In the genomic region with DNA sequence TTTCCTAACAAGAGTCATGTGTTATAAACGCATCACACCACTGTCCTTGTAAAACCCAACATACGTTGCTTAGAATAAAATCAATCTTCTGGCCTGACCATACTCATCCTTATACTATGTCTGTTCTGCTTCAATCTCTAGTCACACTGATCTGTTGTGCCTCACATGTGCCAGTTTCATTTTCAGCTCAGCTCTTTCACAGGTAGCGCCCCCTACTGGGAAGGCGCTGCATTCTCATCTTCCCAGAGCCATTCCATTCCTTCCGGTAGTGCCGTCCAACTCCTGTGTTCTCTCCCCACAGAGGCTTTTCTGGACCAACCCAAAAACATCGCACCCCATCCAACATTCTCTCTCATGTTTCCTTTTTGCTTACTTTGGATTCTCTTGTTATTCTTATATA, we compare ENCODE assay signal across 8 cellular contexts. TPM values are rescaled to one million over a fixed set of nuclear protein-coding genes. Genes with fewer than 3 reads are reported as not detected.
DNase-seq lines count a peak whose midpoint lies in the region; ATAC-seq, FAIRE-seq and TF ChIP-seq lines count a peak whose summit lies in the region.

No MANE protein-coding gene starts in this region.

- ATAC-seq in HG03378 (IDR thresholded peaks at IDR 0.05; ENCODE audit: unreplicated experiment): peak; percentile 94

- no peaks in the 10 kb centered on the region for H3K9me1 ChIP-seq in endothelial cell of umbilical vein (replicated peaks; ENCODE audit: control insufficient read depth, extremely low read depth, insufficient read depth, low read length)

- no peak for FAIRE-seq in endothelial cell of umbilical vein (lab: Jason Lieb, UNC)

- no peaks in the 10 kb centered on the region for H3K9me3 Mint-ChIP-seq in activated CD4-positive, alpha-beta T cell treated with anti-CD3 and anti-CD28 coated beads, Interleukin-2, amount 10 ng/mL, durations not matched to agents 7 days and 5 days

- no peak overlapping the region for H2AFZ ChIP-seq in endothelial cell of umbilical vein (ENCODE audit: low read depth, low read length)

- dilution Hi-C loops in endothelial cell of umbilical vein (cut with MboI; ENCODE audit: extremely low pct_ligation_motif_present, low sequenced_read_pairs): no loop called here

- H3K9me3 ChIP-seq in endothelial cell of umbilical vein (replicated peaks; ENCODE audit: control insufficient read depth, insufficient read depth, low read length): no peaks in the 10 kb centered on the region

- intact Hi-C loops in endothelial cell of umbilical vein (cut with micrococcal nuclease): no loop called here

- BruUV-seq in endothelial cell of umbilical vein (replicated peaks; lab: Mats Ljungman, UMichigan): no TSS peak

- H3K9ac ChIP-seq in endothelial cell of umbilical vein (replicated peaks; ENCODE audit: extremely low read depth, insufficient read depth, low read length): no peak overlapping the region

- no peak overlapping the region for H3K4me2 ChIP-seq in endothelial cell of umbilical vein (ENCODE audit: insufficient read depth, low read length)

- no peaks in the 10 kb centered on the region for H3K27me3 ChIP-seq in endothelial cell of umbilical vein (ENCODE audit: control insufficient read depth in 2 of 2, insufficient read depth in 2 of 2, low read length in 2 of 2)

- H3K27ac Mint-ChIP-seq in activated CD4-positive, alpha-beta T cell treated with anti-CD3 and anti-CD28 coated beads, Interleukin-2, amount 10 ng/mL, durations not matched to agents 7 days and 5 days: no peak overlapping the region

- H3K27ac ChIP-seq in endothelial cell of umbilical vein (ENCODE audit: insufficient read depth, low read depth, low read length): no peak overlapping the region

- H3K4me1 Mint-ChIP-seq in activated CD4-positive, alpha-beta T cell treated with anti-CD3 and anti-CD28 coated beads, Interleukin-2, amount 10 ng/mL, durations not matched to agents 7 days and 5 days: peaks cover 9% of the 10 kb centered on the region

- H3K27me3 Mint-ChIP-seq in activated CD4-positive, alpha-beta T cell treated with anti-CD3 and anti-CD28 coated beads, Interleukin-2, amount 10 ng/mL, durations not matched to agents 7 days and 5 days: no peaks in the 10 kb centered on the region

- TF ChIP-seq CTCF in endothelial cell of umbilical vein (IDR thresholded peaks at IDR 0.05; ENCODE audit: extremely low read depth in 1 of 2, insufficient read depth in 1 of 2, low read depth in 1 of 2, low read length in 2 of 2): peak; percentile 42 to 44

- POLR2A ChIA-PET in activated CD4-positive, alpha-beta T cell treated with anti-CD3 and anti-CD28 coated beads, Interleukin-2, amount 10 ng/mL, durations not matched to agents 7 days and 5 days (lab: Charles Lee): no interaction called here
- POLR2A ChIA-PET in endothelial cell of umbilical vein (lab: Charles Lee): no interaction called here

- no peaks in the 10 kb centered on the region for H3K36me3 Mint-ChIP-seq in activated CD4-positive, alpha-beta T cell treated with anti-CD3 and anti-CD28 coated beads, Interleukin-2, amount 10 ng/mL, durations not matched to agents 7 days and 5 days (ENCODE audit: low read depth)

- no peaks in the 10 kb centered on the region for H4K20me1 ChIP-seq in endothelial cell of umbilical vein (replicated peaks; ENCODE audit: control insufficient read depth, extremely low read depth, insufficient read depth, low read length)

- H3K4me1 ChIP-seq in endothelial cell of umbilical vein (ENCODE audit: control insufficient read depth, extremely low read depth, insufficient read depth, low read length): peaks cover 12% of the 10 kb centered on the region

- H3K79me2 ChIP-seq in endothelial cell of umbilical vein (ENCODE audit: control insufficient read depth, insufficient read depth, low read length): no peaks in the 10 kb centered on the region

- peak; percentile 34 to 47 for DNase-seq in AML-193 (lab: John Stamatoyannopoulos, UW)
- peak; percentile 6 for DNase-seq in GM19240 (ENCODE audit: insufficient read length, low spot score)
- DNase-seq in activated CD4-positive, alpha-beta T cell treated with anti-CD3 and anti-CD28 coated beads, Interleukin-2, amount 10 ng/mL, durations not matched to agents 7 days and 5 days: peak; percentile 58
- peak; percentile 1 for DNase-seq in endothelial cell of umbilical vein (ENCODE audit: low read depth, low spot score)
- DNase-seq in stimulated activated CD4-positive, alpha-beta T cell treated with anti-CD3 and anti-CD28 coated beads, Interleukin-12 subunit alpha, Interleukin-12 subunit beta, amount 100 ng/mL, for 24 hours (ENCODE audit: low read depth in 2 of 2): peak; percentile 17 to 38
- DNase-seq in kidney glomerular epithelial cell (lab: John Stamatoyannopoulos, UW): no peak
- DNase-seq in superior temporal gyrus (ENCODE audit: extremely low spot score): no peak

- no peak overlapping the region for H3K4me3 Mint-ChIP-seq in activated CD4-positive, alpha-beta T cell treated with anti-CD3 and anti-CD28 coated beads, Interleukin-2, amount 10 ng/mL, durations not matched to agents 7 days and 5 days

- H3K36me3 ChIP-seq in endothelial cell of umbilical vein (ENCODE audit: control insufficient read depth in 2 of 2, extremely low read depth in 1 of 2, insufficient read depth in 2 of 2, low read length in 2 of 2): no peaks in the 10 kb centered on the region

- no peak for TF ChIP-seq POLR2A in endothelial cell of umbilical vein (IDR thresholded peaks at IDR 0.05; ENCODE audit: low read depth, low read length)

- no peak overlapping the region for H3K4me3 ChIP-seq in endothelial cell of umbilical vein (replicated peaks in 1 of 3; ENCODE audit: insufficient read depth in 1 of 3, low read depth in 1 of 3, low read length in 3 of 3)

- CTCF ChIA-PET in activated CD4-positive, alpha-beta T cell treated with anti-CD3 and anti-CD28 coated beads, Interleukin-2, amount 10 ng/mL, durations not matched to agents 7 days and 5 days (lab: Charles Lee): interaction anchor here (0.9 to 1.3 kb wide), 4 partner anchors 15 to 37 kb away, joined by 3 to 4 read pairs (median 3); no protein-coding TSS in a partner anchor
- CTCF ChIA-PET in endothelial cell of umbilical vein (lab: Charles Lee): interaction anchor here (0.7 to 1.0 kb wide), 3 partner anchors 8 to 43 kb away, joined by 3 read pairs; no protein-coding TSS in a partner anchor

TF ChIP-seq in endothelial cell of umbilical vein, 7 proteins besides CTCF, POLR2A, EP300 and RAD21 (continues in another document):
- TF ChIP-seq FOS (IDR thresholded peaks at IDR 0.05; ENCODE audit: borderline replicate concordance, insufficient read depth, low read length) (no peak), POLR2AphosphoS5 (IDR thresholded peaks at IDR 0.05; ENCODE audit: insufficient read depth, low read depth, low read length) (no peak)

RNA-seq across cellular contexts. Expression of gene CASP5, which starts 22.2 kb away (rescaled TPM):
- not detected for total RNA-seq in activated CD4-positive, alpha-beta T cell treated with anti-CD3 and anti-CD28 coated beads, Interleukin-2, amount 10 ng/mL, durations not matched to agents 7 days and 5 days
- total RNA-seq in endothelial cell of umbilical vein: not detected in 2 replicates
- not detected in 2 replicates for polyA plus RNA-seq in endothelial cell of umbilical vein
- not detected in 2 replicates for polyA plus RNA-seq in endothelial cell of umbilical vein (2011; cell fraction: cytosol; rRNA removed)
- polyA plus RNA-seq in endothelial cell of umbilical vein (2011; cell fraction: nucleus; rRNA removed): not detected in 2 replicates
- not detected in 2 replicates for polyA plus RNA-seq in endothelial cell of umbilical vein (2012)
- not detected in 2 replicates for polyA minus RNA-seq in endothelial cell of umbilical vein
- polyA minus RNA-seq in endothelial cell of umbilical vein (2011; cell fraction: cytosol; rRNA and poly(A)+ RNA removed): not detected
- polyA minus RNA-seq in endothelial cell of umbilical vein (2011; cell fraction: nucleus; rRNA and poly(A)+ RNA removed): not detected in 2 replicates

RNA-seq across cellular contexts. Expression of gene CASP4, which starts 32.4 kb away (rescaled TPM):
- total RNA-seq in activated CD4-positive, alpha-beta T cell treated with anti-CD3 and anti-CD28 coated beads, Interleukin-2, amount 10 ng/mL, durations not matched to agents 7 days and 5 days: 100 to 1,000 TPM; 114 to 135 TPM
- 77.4 and 83.1 TPM in 2 replicates for total RNA-seq in endothelial cell of umbilical vein
- 85.4 and 89.1 TPM in 2 replicates for polyA plus RNA-seq in endothelial cell of umbilical vein
- polyA plus RNA-seq in endothelial cell of umbilical vein (2011; cell fraction: cytosol; rRNA removed): 120 and 122 TPM in 2 replicates
- 81.4 and 150 TPM in 2 replicates for polyA plus RNA-seq in endothelial cell of umbilical vein (2011; cell fraction: nucleus; rRNA removed)
- polyA plus RNA-seq in endothelial cell of umbilical vein (2012): 116 and 155 TPM in 2 replicates
- 74.2 and 79.6 TPM in 2 replicates for polyA minus RNA-seq in endothelial cell of umbilical vein
- polyA minus RNA-seq in endothelial cell of umbilical vein (2011; cell fraction: cytosol; rRNA and poly(A)+ RNA removed): 25.9 TPM
- polyA minus RNA-seq in endothelial cell of umbilical vein (2011; cell fraction: nucleus; rRNA and poly(A)+ RNA removed): 46.5 and 57.4 TPM in 2 replicates

RNA-seq across cellular contexts. Expression of gene CASP1, which starts 34.1 kb away (rescaled TPM):
- total RNA-seq in activated CD4-positive, alpha-beta T cell treated with anti-CD3 and anti-CD28 coated beads, Interleukin-2, amount 10 ng/mL, durations not matched to agents 7 days and 5 days: 100 to 1,000 TPM; 101 to 106 TPM
- total RNA-seq in endothelial cell of umbilical vein: 6.2 and 12.4 TPM in 2 replicates
- 1.4 and 1.8 TPM in 2 replicates for polyA plus RNA-seq in endothelial cell of umbilical vein
- polyA plus RNA-seq in endothelial cell of umbilical vein (2011; cell fraction: cytosol; rRNA removed): 1.4 and 1.8 TPM in 2 replicates
- polyA plus RNA-seq in endothelial cell of umbilical vein (2011; cell fraction: nucleus; rRNA removed): 2.8 and 3.1 TPM in 2 replicates
- polyA plus RNA-seq in endothelial cell of umbilical vein (2012): 10.7 and 11.9 TPM in 2 replicates
- polyA minus RNA-seq in endothelial cell of umbilical vein: 1.3 and 1.5 TPM in 2 replicates
- polyA minus RNA-seq in endothelial cell of umbilical vein (2011; cell fraction: cytosol; rRNA and poly(A)+ RNA removed): 11.9 TPM
- 2.5 TPM in 2 replicates for polyA minus RNA-seq in endothelial cell of umbilical vein (2011; cell fraction: nucleus; rRNA and poly(A)+ RNA removed)

RNA-seq across cellular contexts. Expression of gene CARD16, which starts 44.3 kb away (rescaled TPM):
- total RNA-seq in activated CD4-positive, alpha-beta T cell treated with anti-CD3 and anti-CD28 coated beads, Interleukin-2, amount 10 ng/mL, durations not matched to agents 7 days and 5 days: 10 to 100 TPM; 92.5 to 98.8 TPM
- total RNA-seq in endothelial cell of umbilical vein: 68.7 and 76.6 TPM in 2 replicates
- 22.3 and 26.8 TPM in 2 replicates for polyA plus RNA-seq in endothelial cell of umbilical vein
- 34.8 and 40.9 TPM in 2 replicates for polyA plus RNA-seq in endothelial cell of umbilical vein (2011; cell fraction: cytosol; rRNA removed)
- polyA plus RNA-seq in endothelial cell of umbilical vein (2011; cell fraction: nucleus; rRNA removed): 10.7 and 12.3 TPM in 2 replicates
- polyA plus RNA-seq in endothelial cell of umbilical vein (2012): 139 and 144 TPM in 2 replicates
- 5.1 and 15.9 TPM in 2 replicates for polyA minus RNA-seq in endothelial cell of umbilical vein
- 16.2 TPM for polyA minus RNA-seq in endothelial cell of umbilical vein (2011; cell fraction: cytosol; rRNA and poly(A)+ RNA removed)
- polyA minus RNA-seq in endothelial cell of umbilical vein (2011; cell fraction: nucleus; rRNA and poly(A)+ RNA removed): 11.6 and 12.7 TPM in 2 replicates

Comparison
In these comparisons a context has a peak if more than half of its experiments do, and no peak if none do; other contexts are left out.
1. DNase-seq: peak in AML-193 (2 of 2), GM19240 (single experiment), activated CD4-positive, alpha-beta T cell treated with anti-CD3 and anti-CD28 coated beads, Interleukin-2, amount 10 ng/mL, durations not matched to agents 7 days and 5 days (single experiment), endothelial cell of umbilical vein (single experiment) and stimulated activated CD4-positive, alpha-beta T cell treated with anti-CD3 and anti-CD28 coated beads, Interleukin-12 subunit alpha, Interleukin-12 subunit beta, amount 100 ng/mL, for 24 hours (2 of 2); none in kidney glomerular epithelial cell (single experiment) and superior temporal gyrus (single experiment).